ENCODE assay signal across 8 cellular contexts in genomic region chr7:142438235-142438922, GRCh38.
DNase-seq lines count a peak whose midpoint lies in the region; TF ChIP-seq lines count a peak whose summit lies in the region.

No MANE protein-coding gene starts in this region.

- H2AFZ ChIP-seq in OCI-LY7 (ENCODE audit: low read length): no peak overlapping the region
- peak overlapping the region; percentile 2 for H2AFZ ChIP-seq in osteoblast (ENCODE audit: low read length)

- H3K4me2 ChIP-seq in OCI-LY7 (ENCODE audit: low read length) (no peak overlapping the region), osteoblast (ENCODE audit: insufficient read depth, low read length) (no peak overlapping the region)

- H3K4me3 Mint-ChIP-seq in endothelial cell (ENCODE audit: unreplicated experiment): no peak overlapping the region

- no peak overlapping the region for H3K4me3 ChIP-seq in OCI-LY7 (ENCODE audit: low read depth, low read length, poor library complexity, severe bottlenecking)
- no peak overlapping the region for H3K4me3 ChIP-seq in osteoblast (ENCODE audit: insufficient read depth, low read length)

- H3K36me3 Mint-ChIP-seq in endothelial cell (ENCODE audit: low read depth, unreplicated experiment): no peaks in the 10 kb centered on the region

- H3K27ac ChIP-seq in OCI-LY7 (ENCODE audit: low read depth, low read length, poor library complexity, severe bottlenecking) (no peak overlapping the region), osteoblast (ENCODE audit: low read depth, low read length) (no peak overlapping the region)

- H3K27me3 Mint-ChIP-seq in endothelial cell (ENCODE audit: unreplicated experiment): peaks cover 3% of the 10 kb centered on the region

- CTCF ChIA-PET in OCI-LY7 (lab: Charles Lee; ENCODE audit: unreplicated experiment): interaction anchor here (0.7 kb wide), 1 partner anchor 59 kb away, joined by 4 read pairs; no protein-coding TSS in a partner anchor

- H3K4me1 Mint-ChIP-seq in endothelial cell (ENCODE audit: unreplicated experiment): peaks cover 24% of the 10 kb centered on the region

- no peaks in the 10 kb centered on the region for H3K27me3 ChIP-seq in osteoblast (ENCODE audit: insufficient read depth, low read length)

- intact Hi-C loops in OCI-LY7 (cut with micrococcal nuclease; ENCODE audit: unreplicated experiment): no loop called here

- no TSS peak for BruUV-seq in OCI-LY7 (replicated peaks; lab: Mats Ljungman, UMichigan)

- DNase-seq in DMS 273 (lab: John Stamatoyannopoulos, UW; ENCODE audit: unreplicated experiment) (peak; percentile 64), DMS 273 treated with DMSO at 0.1 percent for 48 hours (lab: John Stamatoyannopoulos, UW) (no peak), H4 (ENCODE audit: low spot score) (peak; percentile 52), OCI-LY7 (ENCODE audit: low spot score) (peak; percentile 33), endothelial cell (ENCODE audit: low spot score) (peak; percentile 53), osteoblast (ENCODE audit: insufficient read length, low spot score, missing footprints) (no peak), NCI-H2196 treated with DMSO at 0.1 percent for 48 hours (lab: John Stamatoyannopoulos, UW; ENCODE audit: unreplicated experiment) (no peak), NCI-H446 (lab: John Stamatoyannopoulos, UW) (no peak)

- H3K9me2 ChIP-seq in OCI-LY7 (ENCODE audit: insufficient read depth, low read length): no peaks in the 10 kb centered on the region

- H3K9me3 Mint-ChIP-seq in endothelial cell (ENCODE audit: unreplicated experiment): no peaks in the 10 kb centered on the region

- TF ChIP-seq CTCF in OCI-LY7 (conservative IDR thresholded peaks at IDR 0.05; ENCODE audit: low read length) (peak; percentile 88), endothelial cell (IDR thresholded peaks at IDR 0.05; ENCODE audit: unreplicated experiment) (peak; percentile 82), osteoblast (IDR thresholded peaks at IDR 0.05; ENCODE audit: extremely low read depth, low read depth, low read length) (peak; percentile 87)

- H3K9me3 ChIP-seq in OCI-LY7 (ENCODE audit: low read length) (no peaks in the 10 kb centered on the region), osteoblast (ENCODE audit: low read depth, low read length) (peaks cover 4% of the 10 kb centered on the region)

- POLR2A ChIA-PET in OCI-LY7 (lab: Charles Lee): no interaction called here

- H3K79me2 ChIP-seq in OCI-LY7 (ENCODE audit: insufficient read depth, low read depth, low read length) (no peaks in the 10 kb centered on the region), osteoblast (ENCODE audit: insufficient read depth, low read length) (no peaks in the 10 kb centered on the region)

- H3K4me1 ChIP-seq in OCI-LY7 (ENCODE audit: insufficient read depth, low read length, poor library complexity, severe bottlenecking) (peaks cover 23% of the 10 kb centered on the region), osteoblast (ENCODE audit: insufficient read depth, low read length) (peaks cover 39% of the 10 kb centered on the region)

- H4K20me1 ChIP-seq in OCI-LY7 (ENCODE audit: insufficient read depth, low read length) (no peaks in the 10 kb centered on the region), osteoblast (ENCODE audit: insufficient read depth, low read length) (no peaks in the 10 kb centered on the region)

- H3K27ac Mint-ChIP-seq in endothelial cell (ENCODE audit: unreplicated experiment): no peak overlapping the region

- no peaks in the 10 kb centered on the region for H3K36me3 ChIP-seq in OCI-LY7 (ENCODE audit: insufficient read depth, low read length)
- no peaks in the 10 kb centered on the region for H3K36me3 ChIP-seq in osteoblast (ENCODE audit: insufficient read depth, low read length)

Comparison
In these comparisons a context has a peak if more than half of its experiments do, and no peak if none do; other contexts are left out.
1. DNase-seq: peak in DMS 273 (single experiment), H4 (single experiment), OCI-LY7 (single experiment) and endothelial cell (single experiment); none in DMS 273 treated with DMSO at 0.1 percent for 48 hours (single experiment), osteoblast (single experiment), NCI-H2196 treated with DMSO at 0.1 percent for 48 hours (single experiment) and NCI-H446 (0 of 2).
2. Peak in every context shown above with its lines, with median percentiles within 50 percentile points of each other: CTCF ChIP-seq.